Comparison of ENCODE assay signal across 19 cellular contexts in the genomic region with DNA sequence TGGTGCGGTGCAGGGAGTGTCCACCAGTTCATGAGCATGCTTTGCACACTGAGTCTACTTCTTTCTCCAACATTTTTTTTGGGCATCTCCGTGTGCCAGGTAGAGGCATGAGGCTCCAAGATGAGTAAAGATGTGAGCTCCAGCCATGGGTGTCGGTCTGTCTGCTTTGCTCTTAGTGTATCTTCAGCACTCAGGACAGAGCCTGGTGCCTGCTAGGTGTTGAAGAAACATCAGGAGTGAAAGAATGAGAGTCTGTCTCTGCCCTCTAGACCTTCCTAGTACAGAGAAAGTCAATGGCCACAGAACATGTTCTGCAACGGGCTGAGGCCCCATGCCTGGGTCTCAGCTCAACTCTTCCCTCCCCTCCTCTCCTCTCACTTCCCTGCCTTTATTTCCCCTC.
DNase-seq lines count a peak whose midpoint lies in the region; ATAC-seq, FAIRE-seq and TF ChIP-seq lines count a peak whose summit lies in the region.
"Had no signal": no experiment of that assay in that cellular context is flagged by ENCODE, and none has a peak within 500 bp of the region (broad histone marks: within the 10 kb centered on the region; RNA-seq: fewer than 3 reads in every experiment).

No MANE protein-coding gene starts in this region.

- H3K79me2 ChIP-seq in osteoblast (ENCODE audit: insufficient read depth, low read length) = no peaks in the 10 kb centered on the region

- ATAC-seq in activated CD8-positive, alpha-beta T cell treated with anti-CD3 and anti-CD28 coated beads, Interleukin-2, amount 10 ng/mL, durations not matched to agents 7 days and 5 days = no peak
- no peak for ATAC-seq in activated CD8-positive, alpha-beta T cell treated with anti-CD3 and anti-CD28 coated beads for 36 hours
- no peak for ATAC-seq in A549
- ATAC-seq in activated naive CD4-positive, alpha-beta T cell treated with anti-CD3 and anti-CD28 coated beads, Interleukin-2, amount 50 U/mL, for 72 hours = no peak

- H3K4me2 ChIP-seq in A549 = no peak overlapping the region
- no peak overlapping the region for H3K4me2 ChIP-seq in osteoblast (ENCODE audit: insufficient read depth, low read length)

- no peak overlapping the region for H2AFZ ChIP-seq in osteoblast (ENCODE audit: low read length)
- H2AFZ ChIP-seq: GM23248 had no signal

- FAIRE-seq in A549 (lab: Jason Lieb, UNC) = no peak
- FAIRE-seq: GM12892 had no signal

- CTCF ChIA-PET in activated CD8-positive, alpha-beta T cell treated with anti-CD3 and anti-CD28 coated beads, Interleukin-2, amount 10 ng/mL, durations not matched to agents 7 days and 5 days (lab: Charles Lee) = no interaction called here
- CTCF ChIA-PET in activated CD8-positive, alpha-beta T cell treated with anti-CD3 and anti-CD28 coated beads for 36 hours (lab: Charles Lee) = no interaction called here
- CTCF ChIA-PET in A549 (lab: Yijun Ruan, JAX) = no interaction called here

- H3K4me3 ChIP-seq in A549 (no peak overlapping the region), osteoblast (ENCODE audit: insufficient read depth, low read length) (no peak overlapping the region)
- H3K4me3 ChIP-seq: GM23248 had no signal

- DNase-seq in activated CD8-positive, alpha-beta T cell treated with anti-CD3 and anti-CD28 coated beads, Interleukin-2, amount 10 ng/mL, durations not matched to agents 7 days and 5 days = peak; percentile 1
- DNase-seq in activated CD8-positive, alpha-beta T cell treated with anti-CD3 and anti-CD28 coated beads for 36 hours = no peak
- DNase-seq in A549 (ENCODE audit: low read depth in 1 of 2, low spot score in 1 of 2) = no peak
- DNase-seq in osteoblast (ENCODE audit: insufficient read length, low spot score, missing footprints) = peak; percentile 62
- DNase-seq in activated naive CD4-positive, alpha-beta T cell treated with anti-CD3 and anti-CD28 coated beads, Interleukin-2, amount 50 U/mL, for 72 hours (ENCODE audit: low spot score in 2 of 2) = no peak
- DNase-seq in NCI-H1092 treated with DMSO at 0.1 percent for 48 hours (lab: John Stamatoyannopoulos, UW) = no peak
- DNase-seq in GDM1 (lab: John Stamatoyannopoulos, UW) = no peak
- DNase-seq: 8988T; C1 segment of cervical spinal cord; Calu3; CD4-positive, alpha-beta memory T cell; COR-L47; DMS53; DMS79 treated with DMSO at 0.1 percent for 48 hours; GM23248; H9; HFFc6 had no signal

- H3K27me3 Mint-ChIP-seq in activated CD8-positive, alpha-beta T cell treated with anti-CD3 and anti-CD28 coated beads, Interleukin-2, amount 10 ng/mL, durations not matched to agents 7 days and 5 days (ENCODE audit: low read depth) = peaks cover 5% of the 10 kb centered on the region
- H3K27me3 Mint-ChIP-seq in activated CD8-positive, alpha-beta T cell treated with anti-CD3 and anti-CD28 coated beads for 36 hours = peaks cover 14% of the 10 kb centered on the region

- H3K9me3 ChIP-seq in A549 = 0 out of 3 replicates have a peak, but pooled peaks cover 5% of the 10 kb centered on the region
- H3K9me3 ChIP-seq in osteoblast (ENCODE audit: low read depth, low read length) = peaks cover 2% of the 10 kb centered on the region

- TF ChIP-seq EP300 in A549 (IDR thresholded peaks at IDR 0.05) (no peak), Ishikawa (IDR thresholded peaks at IDR 0.05; ENCODE audit: borderline replicate concordance) (no peak)

- intact Hi-C loops in activated CD8-positive, alpha-beta T cell treated with anti-CD3 and anti-CD28 coated beads for 36 hours (cut with micrococcal nuclease) = no loop called here

- H3K4me1 ChIP-seq in A549 (no peaks in the 10 kb centered on the region), osteoblast (ENCODE audit: insufficient read depth, low read length) (no peaks in the 10 kb centered on the region)

- H3K27ac Mint-ChIP-seq in activated CD8-positive, alpha-beta T cell treated with anti-CD3 and anti-CD28 coated beads, Interleukin-2, amount 10 ng/mL, durations not matched to agents 7 days and 5 days = no peak overlapping the region
- H3K27ac Mint-ChIP-seq in activated CD8-positive, alpha-beta T cell treated with anti-CD3 and anti-CD28 coated beads for 36 hours = no peak overlapping the region
- H3K27ac Mint-ChIP-seq in activated naive CD4-positive, alpha-beta T cell treated with anti-CD3 and anti-CD28 coated beads, Interleukin-2, amount 50 U/mL, for 72 hours = no peak overlapping the region
- H3K27ac Mint-ChIP-seq: H9, HFFc6 had no signal

- H4K20me1 ChIP-seq in osteoblast (ENCODE audit: insufficient read depth, low read length) = no peaks in the 10 kb centered on the region

- H3K27me3 ChIP-seq in osteoblast (ENCODE audit: insufficient read depth, low read length) = no peaks in the 10 kb centered on the region

- no peak overlapping the region for H3K4me3 Mint-ChIP-seq in activated CD8-positive, alpha-beta T cell treated with anti-CD3 and anti-CD28 coated beads, Interleukin-2, amount 10 ng/mL, durations not matched to agents 7 days and 5 days
- no peak overlapping the region for H3K4me3 Mint-ChIP-seq in activated CD8-positive, alpha-beta T cell treated with anti-CD3 and anti-CD28 coated beads for 36 hours
- H3K4me3 Mint-ChIP-seq: CD4-positive, alpha-beta memory T cell; H9; HFFc6 had no signal

- no peak for TF ChIP-seq POLR2A in A549 (IDR thresholded peaks at IDR 0.05; ENCODE audit: low read length)

- no peaks in the 10 kb centered on the region for H3K4me1 Mint-ChIP-seq in activated CD8-positive, alpha-beta T cell treated with anti-CD3 and anti-CD28 coated beads, Interleukin-2, amount 10 ng/mL, durations not matched to agents 7 days and 5 days (ENCODE audit: low read depth)
- H3K4me1 Mint-ChIP-seq in activated CD8-positive, alpha-beta T cell treated with anti-CD3 and anti-CD28 coated beads for 36 hours (ENCODE audit: low read depth) = no peaks in the 10 kb centered on the region
- H3K4me1 Mint-ChIP-seq: CD4-positive, alpha-beta memory T cell; H9 had no signal

- no peaks in the 10 kb centered on the region for H3K36me3 ChIP-seq in osteoblast (ENCODE audit: insufficient read depth, low read length)

- H3K36me3 Mint-ChIP-seq in activated CD8-positive, alpha-beta T cell treated with anti-CD3 and anti-CD28 coated beads, Interleukin-2, amount 10 ng/mL, durations not matched to agents 7 days and 5 days (ENCODE audit: low read depth) = no peaks in the 10 kb centered on the region
- no peaks in the 10 kb centered on the region for H3K36me3 Mint-ChIP-seq in activated CD8-positive, alpha-beta T cell treated with anti-CD3 and anti-CD28 coated beads for 36 hours (ENCODE audit: low read depth)
- peaks cover 0 to 4% of the 10 kb centered on the region in 2 donors for H3K36me3 Mint-ChIP-seq in activated naive CD4-positive, alpha-beta T cell treated with anti-CD3 and anti-CD28 coated beads, Interleukin-2, amount 50 U/mL, for 72 hours
- H3K36me3 Mint-ChIP-seq: CD4-positive, alpha-beta memory T cell had no signal

- no peak for TF ChIP-seq RAD21 in A549 (conservative IDR thresholded peaks at IDR 0.05 in 1 of 2, IDR thresholded peaks at IDR 0.05 in 1 of 2)
- TF ChIP-seq RAD21 in Ishikawa (IDR thresholded peaks at IDR 0.05; ENCODE audit: low read depth) = no peak

- TF ChIP-seq CTCF in activated CD8-positive, alpha-beta T cell treated with anti-CD3 and anti-CD28 coated beads for 36 hours (IDR thresholded peaks at IDR 0.05) = no peak
- TF ChIP-seq CTCF in A549 (IDR thresholded peaks at IDR 0.05) = no peak
- TF ChIP-seq CTCF in osteoblast (IDR thresholded peaks at IDR 0.05; ENCODE audit: extremely low read depth, low read depth, low read length) = no peak

- H3K27ac ChIP-seq in A549 = no peak overlapping the region
- H3K27ac ChIP-seq in osteoblast (ENCODE audit: low read depth, low read length) = no peak overlapping the region
- H3K27ac ChIP-seq: GM23248 had no signal

- POLR2A ChIA-PET in activated CD8-positive, alpha-beta T cell treated with anti-CD3 and anti-CD28 coated beads, Interleukin-2, amount 10 ng/mL, durations not matched to agents 7 days and 5 days (lab: Charles Lee) = no interaction called here
- POLR2A ChIA-PET in activated CD8-positive, alpha-beta T cell treated with anti-CD3 and anti-CD28 coated beads for 36 hours (lab: Charles Lee) = no interaction called here
- POLR2A ChIA-PET in A549 (lab: Yijun Ruan, JAX) = no interaction called here

- H3K9me3 Mint-ChIP-seq in activated CD8-positive, alpha-beta T cell treated with anti-CD3 and anti-CD28 coated beads, Interleukin-2, amount 10 ng/mL, durations not matched to agents 7 days and 5 days (ENCODE audit: insufficient read depth) = no peaks in the 10 kb centered on the region
- no peaks in the 10 kb centered on the region for H3K9me3 Mint-ChIP-seq in activated CD8-positive, alpha-beta T cell treated with anti-CD3 and anti-CD28 coated beads for 36 hours
- H3K9me3 Mint-ChIP-seq in activated naive CD4-positive, alpha-beta T cell treated with anti-CD3 and anti-CD28 coated beads, Interleukin-2, amount 50 U/mL, for 72 hours = peaks cover 2 to 7% of the 10 kb centered on the region in 2 donors

- 15% methylated on average over 4 of the region's 4 CpGs for WGBS in A549 (ENCODE audit: missing lambda C conversion rate)

TF ChIP-seq in A549, 52 proteins besides CTCF, POLR2A, EP300 and RAD21 (continues in another document):
- no peak for TF ChIP-seq KDM1A (IDR thresholded peaks at IDR 0.05; ENCODE audit: low read depth)

TF ChIP-seq in Ishikawa, 13 proteins besides CTCF, POLR2A, EP300 and RAD21 (continues in another document):
- TF ChIP-seq TEAD4 (IDR thresholded peaks at IDR 0.05) (no peak), YY1 (IDR thresholded peaks at IDR 0.05; ENCODE audit: low read depth) (no peak), CREB1 (IDR thresholded peaks at IDR 0.05; ENCODE audit: low read depth) (no peak)

Comparison
In these comparisons a context has a peak if more than half of its experiments do, and no peak if none do; other contexts are left out.
1. DNase-seq: peak in activated CD8-positive, alpha-beta T cell treated with anti-CD3 and anti-CD28 coated beads, Interleukin-2, amount 10 ng/mL, durations not matched to agents 7 days and 5 days (single experiment) and osteoblast (single experiment); none in activated CD8-positive, alpha-beta T cell treated with anti-CD3 and anti-CD28 coated beads for 36 hours (single experiment), A549 (0 of 2), activated naive CD4-positive, alpha-beta T cell treated with anti-CD3 and anti-CD28 coated beads, Interleukin-2, amount 50 U/mL, for 72 hours (0 of 2), NCI-H1092 treated with DMSO at 0.1 percent for 48 hours (single experiment) and GDM1 (single experiment).